Comparison of ENCODE assay signal across 1 cellular context in the genomic region with DNA sequence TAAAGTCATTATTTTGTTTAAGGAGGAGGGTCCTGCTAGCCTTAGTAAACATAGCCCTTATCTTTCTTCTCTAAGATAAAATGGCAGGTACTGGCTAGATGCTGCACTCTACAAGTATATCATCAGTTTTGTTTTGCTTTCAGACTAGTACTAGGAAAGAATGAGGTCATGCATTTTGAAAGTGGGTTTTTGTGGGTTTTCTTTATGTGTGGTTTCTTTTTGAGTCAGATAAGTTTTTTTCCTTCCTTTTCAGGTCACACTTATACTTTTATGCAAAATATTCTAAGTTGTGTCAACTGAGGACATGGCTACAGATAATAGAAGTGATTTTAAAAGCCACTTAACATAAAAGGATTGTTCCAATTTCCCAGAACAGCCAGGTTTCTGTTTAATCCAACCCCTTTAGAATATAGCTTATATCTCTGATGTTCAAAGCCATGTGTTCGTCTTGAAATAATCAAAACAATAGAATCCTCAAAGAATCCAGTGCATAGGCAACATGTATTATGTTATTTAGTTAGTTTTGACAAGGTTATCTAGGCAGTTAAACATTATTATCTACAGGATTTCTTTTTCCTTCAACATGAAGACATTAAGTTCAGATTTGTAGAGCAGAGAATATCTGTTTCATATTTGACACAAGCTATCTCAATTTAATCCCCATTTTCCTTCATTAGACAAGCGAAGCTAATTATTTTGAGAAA.
TF ChIP-seq lines count a peak whose summit lies in the region.

No MANE protein-coding gene starts in this region.

TF ChIP-seq in SK-N-SH, 30 proteins besides CTCF, POLR2A, EP300 and RAD21 (continued from another document):
- TF ChIP-seq SIN3A (IDR thresholded peaks at IDR 0.05; ENCODE audit: borderline replicate concordance, low read depth, low read length) (no peak), RCOR1 (IDR thresholded peaks at IDR 0.05; ENCODE audit: low read length) (peak; percentile 72), MEF2A (IDR thresholded peaks at IDR 0.05; ENCODE audit: borderline replicate concordance, low read depth) (no peak), ZBTB33 (IDR thresholded peaks at IDR 0.05; ENCODE audit: borderline replicate concordance, low read depth) (no peak), MXI1 (IDR thresholded peaks at IDR 0.05; ENCODE audit: low read depth, low read length) (peak; percentile 33; the same call in 1 of the 2 replicates), USF1 (IDR thresholded peaks at IDR 0.05; ENCODE audit: borderline replicate concordance, low read depth) (no peak), FOSL2 (IDR thresholded peaks at IDR 0.05; ENCODE audit: borderline replicate concordance, low read depth) (no peak), CHD2 (IDR thresholded peaks at IDR 0.05; ENCODE audit: low read length, partially characterized antibody) (peak; percentile 57), GABPA (IDR thresholded peaks at IDR 0.05; ENCODE audit: low read depth) (no peak), GATA2 (CRISPR knock-in tag; IDR thresholded peaks at IDR 0.05) (peak; percentile 75), SMC3 (IDR thresholded peaks at IDR 0.05; ENCODE audit: low read depth, low read length) (no peak)
- TF ChIP-seq, protein P1, sequence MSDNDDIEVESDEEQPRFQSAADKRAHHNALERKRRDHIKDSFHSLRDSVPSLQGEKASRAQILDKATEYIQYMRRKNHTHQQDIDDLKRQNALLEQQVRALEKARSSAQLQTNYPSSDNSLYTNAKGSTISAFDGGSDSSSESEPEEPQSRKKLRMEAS (IDR thresholded peaks at IDR 0.05; ENCODE audit: low read depth) = no peak
